In genomic region chr19:7652061-7652641, GRCh38 we compare ENCODE assay signal across 1 cellular context.
TF ChIP-seq lines count a peak whose summit lies in the region.

No MANE protein-coding gene starts in this region.

TF ChIP-seq in endothelial cell of umbilical vein, 7 proteins besides CTCF, POLR2A, EP300 and RAD21:
- TF ChIP-seq JUN (IDR thresholded peaks at IDR 0.05; ENCODE audit: borderline replicate concordance, insufficient read depth, insufficient read length, low read depth) (no peak), MYC (IDR thresholded peaks at IDR 0.05; ENCODE audit: low read depth, low read length) (no peak), EZH2 (IDR thresholded peaks at IDR 0.05; ENCODE audit: borderline replicate concordance, low read depth, low read length, severe bottlenecking) (no peak), POLR2AphosphoS5 (IDR thresholded peaks at IDR 0.05; ENCODE audit: insufficient read depth, low read depth, low read length) (no peak), GATA2 (IDR thresholded peaks at IDR 0.05; ENCODE audit: insufficient read depth, insufficient read length, low read depth, low read length) (no peak), MAX (IDR thresholded peaks at IDR 0.05; ENCODE audit: insufficient read depth, insufficient read length) (no peak), FOS (IDR thresholded peaks at IDR 0.05; ENCODE audit: borderline replicate concordance, insufficient read depth, low read length) (no peak)
